ENCODE assay signal across 22 cellular contexts in genomic region chr10:71502221-71502620, GRCh38.
DNase-seq lines count a peak whose midpoint lies in the region; ATAC-seq, FAIRE-seq and TF ChIP-seq lines count a peak whose summit lies in the region.
"Had no signal": no experiment of that assay in that cellular context is flagged by ENCODE, and none has a peak within 500 bp of the region (broad histone marks: within the 10 kb centered on the region; RNA-seq: fewer than 3 reads in every experiment).

No MANE protein-coding gene starts in this region.

- intact Hi-C loops in GM12878 (cut with micrococcal nuclease; ENCODE audit: unreplicated experiment) = no loop called here

- in situ Hi-C loops in GM12878 (cut with MboI) = no loop called here

- peaks cover 8% of the 10 kb centered on the region for H3F3A ChIP-seq in neural progenitor cell (ENCODE audit: low read depth)

- H3K27me3 ChIP-seq in GM12878 (replicated peaks in 1 of 2; ENCODE audit: control insufficient read depth in 2 of 2, insufficient read depth in 2 of 2, low read length in 1 of 2) = peaks cover 1 to 2% of the 10 kb centered on the region in 2 experiments; a peak in 1 of 4 replicates
- peaks cover 8% of the 10 kb centered on the region for H3K27me3 ChIP-seq in neural progenitor cell
- H3K27me3 ChIP-seq: BE2C had no signal

- H3K36me3 ChIP-seq in GM12878 (ENCODE audit: control insufficient read depth in 2 of 2, insufficient read depth in 2 of 2, low read length in 1 of 2) (no peaks in the 10 kb centered on the region), neural progenitor cell (no peaks in the 10 kb centered on the region)
- H3K36me3 ChIP-seq: BE2C had no signal

- H3K4me1 ChIP-seq in GM12878 (ENCODE audit: control insufficient read depth, insufficient read depth, low read length) = no peaks in the 10 kb centered on the region
- H3K4me1 ChIP-seq in neural progenitor cell = peaks cover 7% of the 10 kb centered on the region
- H3K4me1 ChIP-seq: Caco-2 had no signal

- no peak for DNase-seq in GM12878 (ENCODE audit: low read depth, low spot score)
- DNase-seq in left kidney (ENCODE audit: low read depth, low spot score) = peak; percentile 78
- DNase-seq in neural progenitor cell (ENCODE audit: low spot score) = no peak
- DNase-seq in NCI-H1092 (lab: John Stamatoyannopoulos, UW) = no peak
- DNase-seq in activated naive CD4-positive, alpha-beta T cell treated with anti-CD3 and anti-CD28 coated beads, Interleukin-2, amount 10 ng/mL, durations not matched to agents 7 days and 5 days = no peak
- no peak for DNase-seq in NCI-H2107 (lab: John Stamatoyannopoulos, UW)
- DNase-seq: ACHN; BE2C; C1 segment of cervical spinal cord; Caco-2; CD4-positive, CD25-positive, alpha-beta regulatory T cell; CD8-positive, alpha-beta memory T cell; IMR-90 had no signal

- CTCF ChIA-PET in GM12878 (lab: Yijun Ruan, JAX) = interaction anchor here (0.6 kb wide), 1 partner anchor 183 kb away, joined by 3 read pairs; the partner anchor contains the start of gene SLC29A3
- CTCF ChIA-PET in activated naive CD4-positive, alpha-beta T cell treated with anti-CD3 and anti-CD28 coated beads, Interleukin-2, amount 10 ng/mL, durations not matched to agents 7 days and 5 days (lab: Charles Lee) = no interaction called here

- TF ChIP-seq CTCF in GM12878 (IDR thresholded peaks at IDR 0.05 in 2 of 3, conservative IDR thresholded peaks at IDR 0.05 in 1 of 3; ENCODE audit: control insufficient read depth in 2 of 3, extremely low read depth in 1 of 3, insufficient read depth in 1 of 3, low read depth in 3 of 3, low read length in 3 of 3) (no peak), neural progenitor cell (IDR thresholded peaks at IDR 0.05) (no peak)

- RAD21 ChIA-PET in GM12878 (lab: Charles Lee; ENCODE audit: unreplicated experiment) = no interaction called here

- no peak overlapping the region for H3K9ac ChIP-seq in GM12878 (ENCODE audit: control insufficient read depth, insufficient read depth, low read length)
- H3K9ac ChIP-seq in neural progenitor cell = no peak overlapping the region

- H3K9me3 ChIP-seq in GM12878 (replicated peaks; ENCODE audit: control insufficient read depth, insufficient read depth, low read length) = no peaks in the 10 kb centered on the region; the same call in 2 of the 3 replicates
- no peaks in the 10 kb centered on the region for H3K9me3 ChIP-seq in neural progenitor cell (ENCODE audit: low read depth)
- H3K9me3 ChIP-seq: BE2C, Caco-2 had no signal

- H3K4me3 ChIP-seq in GM12878 (no peak overlapping the region), neural progenitor cell (no peak overlapping the region)
- H3K4me3 ChIP-seq: GM23338 had no signal

- no peak overlapping the region for H2AFZ ChIP-seq in GM12878 (ENCODE audit: control insufficient read depth, low read depth, low read length)
- H2AFZ ChIP-seq in neural progenitor cell (replicated peaks) = no peak overlapping the region
- H2AFZ ChIP-seq: GM23338 had no signal

- SMC1A ChIA-PET in GM12878 (lab: Charles Lee; ENCODE audit: uncharacterized antibody, unreplicated experiment) = no interaction called here

- H3K36me3 Mint-ChIP-seq in neural progenitor cell = no peaks in the 10 kb centered on the region
- H3K36me3 Mint-ChIP-seq in activated naive CD4-positive, alpha-beta T cell treated with anti-CD3 and anti-CD28 coated beads, Interleukin-2, amount 10 ng/mL, durations not matched to agents 7 days and 5 days = no peaks in the 10 kb centered on the region
- H3K36me3 Mint-ChIP-seq: CD4-positive, CD25-positive, alpha-beta regulatory T cell had no signal

- FAIRE-seq in GM12878 (lab: Jason Lieb, UNC) = no peak
- FAIRE-seq: A204.1, D721Med, G401.6, GM12892, GM18507, H54, HTR-8/SVneo had no signal

- H3K27ac ChIP-seq in GM12878 (ENCODE audit: control insufficient read depth, insufficient read depth) (no peak overlapping the region), neural progenitor cell (no peak overlapping the region)

- WGBS in GM12878 (ENCODE audit: insufficient coverage, insufficient replicate concordance, low lambda C conversion rate, missing lambda C conversion rate) = 52% methylated on average over 2 of the region's 2 CpGs

- H3K4me1 Mint-ChIP-seq in neural progenitor cell = peaks cover 29% of the 10 kb centered on the region
- H3K4me1 Mint-ChIP-seq in activated naive CD4-positive, alpha-beta T cell treated with anti-CD3 and anti-CD28 coated beads, Interleukin-2, amount 10 ng/mL, durations not matched to agents 7 days and 5 days = peaks cover 5% of the 10 kb centered on the region
- H3K4me1 Mint-ChIP-seq: CD4-positive, CD25-positive, alpha-beta regulatory T cell; CD8-positive, alpha-beta memory T cell had no signal

- no peak for TF ChIP-seq EP300 in GM12878 (IDR thresholded peaks at IDR 0.05; ENCODE audit: borderline replicate concordance in 1 of 2, control insufficient read depth in 1 of 2, low read depth in 2 of 2, low read length in 2 of 2)

- no peak for TF ChIP-seq POLR2A in GM12878 (IDR thresholded peaks at IDR 0.05; ENCODE audit: low read depth, low read length)

- ATAC-seq in GM12878 = no peak
- ATAC-seq: HCT116 had no signal

- H3K79me2 ChIP-seq in GM12878 (ENCODE audit: control insufficient read depth, insufficient read depth, low read length) (no peaks in the 10 kb centered on the region), neural progenitor cell (ENCODE audit: low read depth) (no peaks in the 10 kb centered on the region)

- H4K20me1 ChIP-seq in GM12878 (ENCODE audit: control insufficient read depth, insufficient read depth) (no peaks in the 10 kb centered on the region), neural progenitor cell (ENCODE audit: low read depth) (no peaks in the 10 kb centered on the region)

- H3K27ac Mint-ChIP-seq in neural progenitor cell = no peak overlapping the region
- H3K27ac Mint-ChIP-seq in activated naive CD4-positive, alpha-beta T cell treated with anti-CD3 and anti-CD28 coated beads, Interleukin-2, amount 10 ng/mL, durations not matched to agents 7 days and 5 days = no peak overlapping the region
- H3K27ac Mint-ChIP-seq: CD4-positive, CD25-positive, alpha-beta regulatory T cell; GM23338 had no signal

- H3K27me3 Mint-ChIP-seq in neural progenitor cell (ENCODE audit: insufficient read depth, low read depth) = peaks cover 7% of the 10 kb centered on the region
- peaks cover 12% of the 10 kb centered on the region for H3K27me3 Mint-ChIP-seq in activated naive CD4-positive, alpha-beta T cell treated with anti-CD3 and anti-CD28 coated beads, Interleukin-2, amount 10 ng/mL, durations not matched to agents 7 days and 5 days
- H3K27me3 Mint-ChIP-seq: CD4-positive, CD25-positive, alpha-beta regulatory T cell had no signal

- H3K4me3 Mint-ChIP-seq in neural progenitor cell = no peak overlapping the region
- no peak overlapping the region for H3K4me3 Mint-ChIP-seq in activated naive CD4-positive, alpha-beta T cell treated with anti-CD3 and anti-CD28 coated beads, Interleukin-2, amount 10 ng/mL, durations not matched to agents 7 days and 5 days
- H3K4me3 Mint-ChIP-seq: CD4-positive, CD25-positive, alpha-beta regulatory T cell; CD8-positive, alpha-beta memory T cell; GM23338 had no signal

- no peaks in the 10 kb centered on the region for H3K9me3 Mint-ChIP-seq in neural progenitor cell
- no peaks in the 10 kb centered on the region for H3K9me3 Mint-ChIP-seq in activated naive CD4-positive, alpha-beta T cell treated with anti-CD3 and anti-CD28 coated beads, Interleukin-2, amount 10 ng/mL, durations not matched to agents 7 days and 5 days
- H3K9me3 Mint-ChIP-seq: CD8-positive, alpha-beta memory T cell; GM23338 had no signal

- H3K4me2 ChIP-seq in GM12878 (ENCODE audit: control insufficient read depth, insufficient read depth) (no peak overlapping the region), neural progenitor cell (peak overlapping the region; percentile 7)
- H3K4me2 ChIP-seq: GM23338 had no signal

- POLR2A ChIA-PET in GM12878 (lab: Charles Lee) = no interaction called here

- no peak for TF ChIP-seq RAD21 in GM12878 (IDR thresholded peaks at IDR 0.05; ENCODE audit: insufficient read depth, low read depth, low read length)

- BruUV-seq in GM12878 (replicated peaks; lab: Mats Ljungman, UMichigan) = no TSS peak

TF ChIP-seq in GM12878, 131 proteins besides CTCF, POLR2A, EP300 and RAD21 (continues in another document):
- TF ChIP-seq RCOR1 (conservative IDR thresholded peaks at IDR 0.05; ENCODE audit: low read depth, low read length) (no peak), MLLT1 (IDR thresholded peaks at IDR 0.05) (peak; percentile 52; the same call in 1 of the 2 replicates), EZH2 (IDR thresholded peaks at IDR 0.05; ENCODE audit: borderline replicate concordance, control insufficient read depth, low read depth, low read length) (no peak)
